18 cellular contexts compared by ENCODE assay signal in genomic region chr17:45389354-45389753, GRCh38.
"Had no signal": no experiment of that assay in that cellular context is flagged by ENCODE, and none has a peak within 500 bp of the region (broad histone marks: within the 10 kb centered on the region; RNA-seq: fewer than 3 reads in every experiment).

No MANE protein-coding gene starts in this region.

- H3K36me3 ChIP-seq: gastroesophageal sphincter, neural progenitor cell had no signal

- H3K9ac ChIP-seq: neural progenitor cell, parathyroid adenoma had no signal

- ATAC-seq: gastroesophageal sphincter, left lung, lower lobe of right lung, natural killer cell, psoas muscle had no signal

- H3K79me2 ChIP-seq: parathyroid adenoma had no signal

- H3K4me2 ChIP-seq: neural progenitor cell had no signal

- H3K4me3 Mint-ChIP-seq: dendritic cell treated with granulocyte-macrophage colony-stimulating factor and Interleukin-4, amounts not matched to agents 40 ng/mL and 50 ng/mL, for 4 days; memory B cell; mesothelial cell of epicardium; natural killer cell had no signal

- H3K4me1 ChIP-seq: neural progenitor cell, parathyroid adenoma, psoas muscle had no signal

- H3K27ac ChIP-seq: esophagus squamous epithelium, gastroesophageal sphincter, left lung, lower lobe of right lung, neural progenitor cell, parathyroid adenoma, psoas muscle had no signal

- H3K27ac Mint-ChIP-seq: memory B cell, mesothelial cell of epicardium, natural killer cell, neural progenitor cell had no signal

- H3K27me3 ChIP-seq: left lung, neural progenitor cell had no signal

- H3K9me3 Mint-ChIP-seq: dendritic cell treated with granulocyte-macrophage colony-stimulating factor and Interleukin-4, amounts not matched to agents 40 ng/mL and 50 ng/mL, for 4 days; memory B cell; mesothelial cell of epicardium; natural killer cell; neural progenitor cell had no signal

- DNase-seq: esophagus squamous epithelium; glutamatergic neuron; islet precursor cell; left lung; lower lobe of right lung; natural killer cell; occipital lobe; psoas muscle; retina; stimulated activated CD4-positive, alpha-beta T cell treated with anti-CD3 and anti-CD28 coated beads, Interleukin-12 subunit alpha, Interleukin-12 subunit beta, amount 100 ng/mL, for 4 hours; stimulated activated naive CD4-positive, alpha-beta T cell treated with Interleukin-2 at 50 U/mL for 16 hours; trophoblast cell had no signal

- H3K9me3 ChIP-seq: esophagus squamous epithelium, gastroesophageal sphincter, left lung, lower lobe of right lung, psoas muscle had no signal

- H3K4me3 ChIP-seq: esophagus squamous epithelium, gastroesophageal sphincter, left lung, lower lobe of right lung, neural progenitor cell, psoas muscle had no signal

- H2AFZ ChIP-seq: neural progenitor cell, parathyroid adenoma had no signal

- H3K36me3 Mint-ChIP-seq: memory B cell, mesothelial cell of epicardium, natural killer cell, neural progenitor cell had no signal
